ENCODE assay signal across 28 cellular contexts in genomic region chr15:99140590-99140989, GRCh38.
"Had no signal": no experiment of that assay in that cellular context is flagged by ENCODE, and none has a peak within 500 bp of the region (broad histone marks: within the 10 kb centered on the region; RNA-seq: fewer than 3 reads in every experiment).

No MANE protein-coding gene starts in this region.

- H3K27ac Mint-ChIP-seq: activated CD4-positive, alpha-beta memory T cell treated with anti-CD3 and anti-CD28 coated beads for 36 hours; activated CD4-positive, alpha-beta T cell treated with anti-CD3 and anti-CD28 coated beads for 36 hours; activated CD4-positive, alpha-beta T cell treated with anti-CD3 and anti-CD28 coated beads, Interleukin-2, amount 10 ng/mL, durations not matched to agents 24 days and 14 days; activated CD8-positive, alpha-beta memory T cell treated with anti-CD3 and anti-CD28 coated beads, Interleukin-2, amount 10 ng/mL, durations not matched to agents 7 days and 5 days; activated CD8-positive, alpha-beta T cell treated with anti-CD3 and anti-CD28 coated beads, Interleukin-2, amount 10 ng/mL, durations not matched to agents 7 days and 5 days; activated naive CD4-positive, alpha-beta T cell treated with anti-CD3 and anti-CD28 coated beads, Interleukin-2, amount 10 ng/mL, durations not matched to agents 7 days and 5 days; activated naive CD4-positive, alpha-beta T cell treated with anti-CD3 and anti-CD28 coated beads, Interleukin-2, amount 50 U/mL, for 72 hours; activated naive CD8-positive, alpha-beta T cell treated with anti-CD3 and anti-CD28 coated beads, Interleukin-2, amount 10 ng/mL, durations not matched to agents 7 days and 5 days; activated T-helper 1 cell treated with anti-CD3 and anti-CD28 coated beads, Interleukin-12 subunit alpha, Interleukin-12 subunit beta, Interleukin-2, Interleukin-4 antibody, amounts not matched to agents 30 ng/mL and 10 ng/mL and 1 ng/mL, durations not matched to agents 14 hours and 24 hours and 36 hours; activated T-helper 2 cell treated with anti-CD3 and anti-CD28 coated beads, Interferon-gamma antibody, Interleukin-2, Interleukin-4, amounts not matched to agents 10 μg/mL and 5 μg/mL and 100 μg/mL, durations not matched to agents 14 hours and 24 hours and 36 hours; dendritic cell treated with granulocyte-macrophage colony-stimulating factor and Interleukin-4, amounts not matched to agents 40 ng/mL and 50 ng/mL, for 4 days had no signal

- H3K4me3 ChIP-seq: coronary artery, dorsolateral prefrontal cortex had no signal

- DNase-seq: activated CD4-positive, alpha-beta memory T cell treated with anti-CD3 and anti-CD28 coated beads for 36 hours; activated CD4-positive, alpha-beta T cell treated with anti-CD3 and anti-CD28 coated beads for 36 hours; activated CD4-positive, alpha-beta T cell treated with anti-CD3 and anti-CD28 coated beads, Interleukin-2, amount 10 ng/mL, durations not matched to agents 24 days and 14 days; activated CD4-positive, CD25-positive, alpha-beta regulatory T cell; activated CD4-positive, CD25-positive, alpha-beta regulatory T cell treated with anti-CD3 and anti-CD28 coated beads, Interleukin-2, amount 50 U/mL, for 72 hours; activated CD8-positive, alpha-beta memory T cell treated with anti-CD3 and anti-CD28 coated beads, Interleukin-2, amount 10 ng/mL, durations not matched to agents 7 days and 5 days; activated CD8-positive, alpha-beta memory T cell treated with anti-CD3 and anti-CD28 coated beads, Interleukin-2, amount 50 U/mL, for 4 hours; activated CD8-positive, alpha-beta T cell treated with anti-CD3 and anti-CD28 coated beads, Interleukin-2, amount 10 ng/mL, durations not matched to agents 7 days and 5 days; activated effector memory CD4-positive, alpha-beta T cell treated with anti-CD3 and anti-CD28 coated beads, Interleukin-2, amount 50 U/mL, for 16 hours; activated naive CD4-positive, alpha-beta T cell treated with anti-CD3 and anti-CD28 coated beads, Interleukin-2, amount 10 ng/mL, durations not matched to agents 7 days and 5 days; activated naive CD8-positive, alpha-beta T cell treated with anti-CD3 and anti-CD28 coated beads, Interleukin-2, amount 10 ng/mL, durations not matched to agents 7 days and 5 days; activated T-cell treated with anti-CD3 and anti-CD28 coated beads, Interleukin-2, amount 50 U/mL, for 1 hour; activated T-cell treated with anti-CD3 and anti-CD28 coated beads, Interleukin-2, amount 50 U/mL, for 48 hours; anterior cingulate cortex; brain microvascular endothelial cell; dorsolateral prefrontal cortex; effector memory CD4-positive, alpha-beta T cell; foreskin fibroblast; head of caudate nucleus; T-helper 2 cell had no signal

- H3K4me1 Mint-ChIP-seq: activated CD4-positive, alpha-beta T cell treated with anti-CD3 and anti-CD28 coated beads for 36 hours; activated naive CD4-positive, alpha-beta T cell treated with anti-CD3 and anti-CD28 coated beads, Interleukin-2, amount 10 ng/mL, durations not matched to agents 7 days and 5 days; activated naive CD8-positive, alpha-beta T cell treated with anti-CD3 and anti-CD28 coated beads, Interleukin-2, amount 10 ng/mL, durations not matched to agents 7 days and 5 days; central memory CD8-positive, alpha-beta T cell had no signal

- H3K4me3 Mint-ChIP-seq: activated CD4-positive, alpha-beta memory T cell treated with anti-CD3 and anti-CD28 coated beads for 36 hours; activated CD4-positive, alpha-beta T cell treated with anti-CD3 and anti-CD28 coated beads for 36 hours; activated CD4-positive, alpha-beta T cell treated with anti-CD3 and anti-CD28 coated beads, Interleukin-2, amount 10 ng/mL, durations not matched to agents 24 days and 14 days; activated CD8-positive, alpha-beta memory T cell treated with anti-CD3 and anti-CD28 coated beads, Interleukin-2, amount 10 ng/mL, durations not matched to agents 7 days and 5 days; activated CD8-positive, alpha-beta T cell treated with anti-CD3 and anti-CD28 coated beads, Interleukin-2, amount 10 ng/mL, durations not matched to agents 7 days and 5 days; activated naive CD4-positive, alpha-beta T cell treated with anti-CD3 and anti-CD28 coated beads, Interleukin-2, amount 10 ng/mL, durations not matched to agents 7 days and 5 days; activated naive CD8-positive, alpha-beta T cell treated with anti-CD3 and anti-CD28 coated beads, Interleukin-2, amount 10 ng/mL, durations not matched to agents 7 days and 5 days; activated T-helper 1 cell treated with anti-CD3 and anti-CD28 coated beads, Interleukin-12 subunit alpha, Interleukin-12 subunit beta, Interleukin-2, Interleukin-4 antibody, amounts not matched to agents 30 ng/mL and 10 ng/mL and 1 ng/mL, durations not matched to agents 14 hours and 24 hours and 36 hours; central memory CD8-positive, alpha-beta T cell; dendritic cell treated with granulocyte-macrophage colony-stimulating factor and Interleukin-4, amounts not matched to agents 40 ng/mL and 50 ng/mL, for 4 days had no signal

- H3K27ac ChIP-seq: brain microvascular endothelial cell, coronary artery, epithelial cell of prostate, VCaP had no signal

- H3K36me3 Mint-ChIP-seq: activated CD4-positive, alpha-beta memory T cell treated with anti-CD3 and anti-CD28 coated beads for 36 hours; activated CD8-positive, alpha-beta memory T cell treated with anti-CD3 and anti-CD28 coated beads, Interleukin-2, amount 10 ng/mL, durations not matched to agents 7 days and 5 days; activated naive CD4-positive, alpha-beta T cell treated with anti-CD3 and anti-CD28 coated beads, Interleukin-2, amount 10 ng/mL, durations not matched to agents 7 days and 5 days; activated naive CD4-positive, alpha-beta T cell treated with anti-CD3 and anti-CD28 coated beads, Interleukin-2, amount 50 U/mL, for 72 hours; activated naive CD8-positive, alpha-beta T cell treated with anti-CD3 and anti-CD28 coated beads, Interleukin-2, amount 10 ng/mL, durations not matched to agents 7 days and 5 days had no signal

- H3K27me3 Mint-ChIP-seq: activated CD4-positive, alpha-beta memory T cell treated with anti-CD3 and anti-CD28 coated beads for 36 hours; activated CD4-positive, alpha-beta T cell treated with anti-CD3 and anti-CD28 coated beads for 36 hours; dendritic cell treated with granulocyte-macrophage colony-stimulating factor and Interleukin-4, amounts not matched to agents 40 ng/mL and 50 ng/mL, for 4 days had no signal

- H3K9me3 Mint-ChIP-seq: activated CD4-positive, alpha-beta memory T cell treated with anti-CD3 and anti-CD28 coated beads for 36 hours; activated CD4-positive, alpha-beta T cell treated with anti-CD3 and anti-CD28 coated beads, Interleukin-2, amount 10 ng/mL, durations not matched to agents 24 days and 14 days; activated naive CD4-positive, alpha-beta T cell treated with anti-CD3 and anti-CD28 coated beads, Interleukin-2, amount 10 ng/mL, durations not matched to agents 7 days and 5 days; activated naive CD4-positive, alpha-beta T cell treated with anti-CD3 and anti-CD28 coated beads, Interleukin-2, amount 50 U/mL, for 72 hours; activated naive CD8-positive, alpha-beta T cell treated with anti-CD3 and anti-CD28 coated beads, Interleukin-2, amount 10 ng/mL, durations not matched to agents 7 days and 5 days; activated T-helper 1 cell treated with anti-CD3 and anti-CD28 coated beads, Interleukin-12 subunit alpha, Interleukin-12 subunit beta, Interleukin-2, Interleukin-4 antibody, amounts not matched to agents 30 ng/mL and 10 ng/mL and 1 ng/mL, durations not matched to agents 14 hours and 24 hours and 36 hours; activated T-helper 2 cell treated with anti-CD3 and anti-CD28 coated beads, Interferon-gamma antibody, Interleukin-2, Interleukin-4, amounts not matched to agents 10 μg/mL and 5 μg/mL and 100 μg/mL, durations not matched to agents 14 hours and 24 hours and 36 hours; central memory CD8-positive, alpha-beta T cell; dendritic cell treated with granulocyte-macrophage colony-stimulating factor and Interleukin-4, amounts not matched to agents 40 ng/mL and 50 ng/mL, for 4 days had no signal

- H3K27me3 ChIP-seq: brain microvascular endothelial cell, dorsolateral prefrontal cortex had no signal

- ATAC-seq: activated CD4-positive, alpha-beta T cell treated with anti-CD3 and anti-CD28 coated beads for 36 hours; activated CD8-positive, alpha-beta memory T cell treated with anti-CD3 and anti-CD28 coated beads, Interleukin-2, amount 10 ng/mL, durations not matched to agents 7 days and 5 days; activated CD8-positive, alpha-beta T cell treated with anti-CD3 and anti-CD28 coated beads, Interleukin-2, amount 10 ng/mL, durations not matched to agents 7 days and 5 days; activated naive CD4-positive, alpha-beta T cell treated with anti-CD3 and anti-CD28 coated beads, Interleukin-2, amount 50 U/mL, for 72 hours had no signal
